In the genomic region with DNA sequence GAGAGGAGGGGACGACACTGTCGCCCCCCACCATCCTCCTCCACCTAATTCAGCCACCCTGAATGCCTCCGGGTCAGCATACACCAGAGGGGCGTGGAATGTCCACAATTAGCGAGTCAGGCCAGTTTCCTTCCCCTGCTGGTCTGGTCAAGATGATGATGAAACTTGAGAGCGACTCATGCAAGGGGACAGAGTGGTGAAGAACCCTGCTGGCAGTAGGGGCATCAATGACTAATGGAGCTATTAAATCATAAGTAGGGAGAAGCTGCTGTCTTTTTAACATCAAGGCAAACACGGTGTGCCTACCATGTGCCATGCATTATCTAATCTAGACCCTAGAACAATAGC, we compare ENCODE assay signal across 9 cellular contexts. TPM values are rescaled to one million over a fixed set of nuclear protein-coding genes. Genes with fewer than 3 reads are reported as not detected.
DNase-seq lines count a peak whose midpoint lies in the region; ATAC-seq and TF ChIP-seq lines count a peak whose summit lies in the region.
"Had no signal": no experiment of that assay in that cellular context is flagged by ENCODE, and none has a peak within 500 bp of the region (broad histone marks: within the 10 kb centered on the region; RNA-seq: fewer than 3 reads in every experiment).

No MANE protein-coding gene starts in this region.

- WGBS in smooth muscle cell (ENCODE audit: low lambda C conversion rate), result 41% methylated on average over 7 of the region's 7 CpGs

- peaks cover 2% of the 10 kb centered on the region for H3K4me1 Mint-ChIP-seq in activated CD8-positive, alpha-beta T cell treated with anti-CD3 and anti-CD28 coated beads for 36 hours (ENCODE audit: low read depth)

- no peaks in the 10 kb centered on the region for H3K36me3 Mint-ChIP-seq in activated CD8-positive, alpha-beta T cell treated with anti-CD3 and anti-CD28 coated beads for 36 hours (ENCODE audit: low read depth)

- CTCF ChIA-PET in activated CD8-positive, alpha-beta T cell treated with anti-CD3 and anti-CD28 coated beads for 36 hours (lab: Charles Lee), result interaction anchor here (0.7 to 2.0 kb wide), 10 partner anchors 11 to 274 kb away, joined by 3 to 29 read pairs (median 4); a partner anchor contains a TSS

- no peaks in the 10 kb centered on the region for H3K27me3 ChIP-seq in smooth muscle cell (ENCODE audit: low read depth)

- no peaks in the 10 kb centered on the region for H3K9me3 Mint-ChIP-seq in activated CD8-positive, alpha-beta T cell treated with anti-CD3 and anti-CD28 coated beads for 36 hours

- no peak overlapping the region for H3K27ac Mint-ChIP-seq in activated CD8-positive, alpha-beta T cell treated with anti-CD3 and anti-CD28 coated beads for 36 hours

- H3K27ac ChIP-seq in smooth muscle cell (ENCODE audit: low read depth), result no peak overlapping the region

- H3K79me2 ChIP-seq in smooth muscle cell (ENCODE audit: low read depth), result no peaks in the 10 kb centered on the region

- peaks cover 24% of the 10 kb centered on the region for H3K27me3 Mint-ChIP-seq in activated CD8-positive, alpha-beta T cell treated with anti-CD3 and anti-CD28 coated beads for 36 hours

- H4K20me1 ChIP-seq in smooth muscle cell (ENCODE audit: low read depth), result no peaks in the 10 kb centered on the region

- no peaks in the 10 kb centered on the region for H3K9me3 ChIP-seq in smooth muscle cell (replicated peaks; ENCODE audit: low read depth)

- intact Hi-C loops in activated CD8-positive, alpha-beta T cell treated with anti-CD3 and anti-CD28 coated beads for 36 hours (cut with micrococcal nuclease), result no loop called here

- no peaks in the 10 kb centered on the region for H3K36me3 ChIP-seq in smooth muscle cell (ENCODE audit: low read depth)

- POLR2A ChIA-PET in activated CD8-positive, alpha-beta T cell treated with anti-CD3 and anti-CD28 coated beads for 36 hours (lab: Charles Lee), result interaction anchor here (1.0 kb wide), 1 partner anchor 10 kb away, joined by 3 read pairs; no protein-coding TSS in a partner anchor

- peak overlapping the region; percentile 12 for H3K9ac ChIP-seq in smooth muscle cell (ENCODE audit: low read depth)

- peak; percentile 32 for ATAC-seq in SK-N-SH treated with all-trans-retinoic acid at 6 μM for 48 hours
- ATAC-seq in activated CD8-positive, alpha-beta T cell treated with anti-CD3 and anti-CD28 coated beads for 36 hours, result no peak

- H3K4me3 Mint-ChIP-seq in activated CD8-positive, alpha-beta T cell treated with anti-CD3 and anti-CD28 coated beads for 36 hours, result no peak overlapping the region

- H3K4me3 ChIP-seq in smooth muscle cell, result peak overlapping the region; percentile 24

- no peak for TF ChIP-seq CTCF in smooth muscle cell (IDR thresholded peaks at IDR 0.05; ENCODE audit: borderline replicate concordance, insufficient read depth, poor library complexity, severe bottlenecking)
- TF ChIP-seq CTCF in activated CD8-positive, alpha-beta T cell treated with anti-CD3 and anti-CD28 coated beads for 36 hours (IDR thresholded peaks at IDR 0.05), result no peak

- peak overlapping the region; percentile 47 for H2AFZ ChIP-seq in smooth muscle cell (ENCODE audit: low read depth)

- no peaks in the 10 kb centered on the region for H3F3A ChIP-seq in smooth muscle cell (ENCODE audit: low read depth)

- H3K4me1 ChIP-seq in smooth muscle cell (ENCODE audit: low read depth), result no peaks in the 10 kb centered on the region

- peak overlapping the region; percentile 69 for H3K4me2 ChIP-seq in smooth muscle cell

- DNase-seq in HCEC 1CT (peak; percentile 50), foreskin melanocyte (peak; percentile 39), smooth muscle cell (lab: John Stamatoyannopoulos, UW; ENCODE audit: unreplicated experiment) (peak; percentile 32), NCI-H526 (lab: John Stamatoyannopoulos, UW) (no peak), inferior parietal cortex (ENCODE audit: extremely low spot score) (no peak), cortex of kidney (lab: John Stamatoyannopoulos, UW) (no peak)
- no peak for DNase-seq in activated CD8-positive, alpha-beta T cell treated with anti-CD3 and anti-CD28 coated beads for 36 hours

TF ChIP-seq in SK-N-SH treated with all-trans-retinoic acid at 6 μM for 48 hours, 23 proteins besides CTCF, POLR2A, EP300 and RAD21:
- no peak for TF ChIP-seq SNAI2 (CRISPR knock-in tag; IDR thresholded peaks at IDR 0.05)
- no peak for TF ChIP-seq ZC3H10 (CRISPR knock-in tag; IDR thresholded peaks at IDR 0.05)
- TF ChIP-seq PPARA (CRISPR knock-in tag; IDR thresholded peaks at IDR 0.05; ENCODE audit: borderline replicate concordance), result no peak
- no peak for TF ChIP-seq BACH2 (CRISPR knock-in tag; IDR thresholded peaks at IDR 0.05; ENCODE audit: borderline replicate concordance)
- no peak for TF ChIP-seq TCF4 (CRISPR knock-in tag; IDR thresholded peaks at IDR 0.05; ENCODE audit: borderline replicate concordance)
- no peak for TF ChIP-seq ZNF565 (CRISPR knock-in tag; conservative IDR thresholded peaks at IDR 0.05; ENCODE audit: low read depth)
- no peak for TF ChIP-seq RARB (CRISPR knock-in tag; IDR thresholded peaks at IDR 0.05)
- no peak for TF ChIP-seq CSDC2 (CRISPR knock-in tag; IDR thresholded peaks at IDR 0.05)
- TF ChIP-seq ZNF70 (CRISPR knock-in tag; IDR thresholded peaks at IDR 0.05), result no peak
- TF ChIP-seq OSR1 (CRISPR knock-in tag; IDR thresholded peaks at IDR 0.05), result no peak
TF ChIP-seq in SK-N-SH treated with all-trans-retinoic acid at 6 μM for 48 hours: peak in this region for 0.

RNA-seq across cellular contexts. Expression of a gene that starts 7.2 kb away (rescaled TPM):
- total RNA-seq in smooth muscle cell, result not detected in 2 replicates
- not detected in 2 replicates for polyA plus RNA-seq in smooth muscle cell
- not detected for total RNA-seq in activated CD8-positive, alpha-beta T cell treated with anti-CD3 and anti-CD28 coated beads for 36 hours
- total RNA-seq: T-helper 1 cell treated with Interleukin-12 subunit alpha and Interleukin-12 subunit beta and Interleukin-4 antibody, amounts not matched to agents 30 ng/mL and 1 ng/mL, for 36 hours had no signal

Comparison
In these comparisons a context has a peak if more than half of its experiments do, and no peak if none do; other contexts are left out.
1. DNase-seq: peak in HCEC 1CT (single experiment), foreskin melanocyte (single experiment) and smooth muscle cell (single experiment); none in NCI-H526 (0 of 2), inferior parietal cortex (single experiment), activated CD8-positive, alpha-beta T cell treated with anti-CD3 and anti-CD28 coated beads for 36 hours (single experiment) and cortex of kidney (single experiment).